In genomic region chr19:49881186-49881585, GRCh38 we compare ENCODE assay signal across 27 cellular contexts. TPM values are rescaled to one million over a fixed set of nuclear protein-coding genes. Genes with fewer than 3 reads are reported as not detected.
"Had no signal": no experiment of that assay in that cellular context is flagged by ENCODE, and none has a peak within 500 bp of the region (broad histone marks: within the 10 kb centered on the region; RNA-seq: fewer than 3 reads in every experiment).

No MANE protein-coding gene starts in this region.

- H3K27me3 Mint-ChIP-seq: activated CD4-positive, alpha-beta T cell treated with anti-CD3 and anti-CD28 coated beads for 36 hours; activated naive CD4-positive, alpha-beta T cell treated with anti-CD3 and anti-CD28 coated beads, Interleukin-2, amount 10 ng/mL, durations not matched to agents 7 days and 5 days; activated naive CD8-positive, alpha-beta T cell treated with anti-CD3 and anti-CD28 coated beads, Interleukin-2, amount 10 ng/mL, durations not matched to agents 7 days and 5 days; brain; stimulated activated naive B cell treated with anti-CD40 and anti-IgM and Interleukin-4, amounts not matched to agents 10 μg/mL and 1 μg/mL and 100 μg/mL, for 72 hours had no signal

- DNase-seq: activated CD4-positive, alpha-beta T cell treated with anti-CD3 and anti-CD28 coated beads for 36 hours; activated CD4-positive, alpha-beta T cell treated with anti-CD3 and anti-CD28 coated beads, Interleukin-2, amount 50 U/mL, for 48 hours; activated CD4-positive, CD25-positive, alpha-beta regulatory T cell; activated CD8-positive, alpha-beta memory T cell treated with anti-CD3 and anti-CD28 coated beads for 24 hours; activated gamma-delta T cell; activated naive CD4-positive, alpha-beta T cell treated with anti-CD3 and anti-CD28 coated beads, Interleukin-2, amount 10 ng/mL, durations not matched to agents 7 days and 5 days; activated naive CD8-positive, alpha-beta T cell treated with anti-CD3 and anti-CD28 coated beads, Interleukin-2, amount 10 ng/mL, durations not matched to agents 7 days and 5 days; cerebellar nuclear complex; cortex of kidney; foreskin fibroblast; head of caudate nucleus; hippocampal formation; immature natural killer cell; mesenchymal stem cell; natural killer cell; posterior cingulate gyrus; sigmoid colon; small intestine; stimulated activated CD4-positive, alpha-beta T cell treated with anti-CD3 and anti-CD28 coated beads, Interleukin-1b, Interleukin-23, amount 100 ng/mL, for 48 hours; stimulated activated CD4-positive, alpha-beta T cell treated with anti-CD3 and anti-CD28 coated beads, Interleukin-4, amount 100 ng/mL, for 4 hours; stimulated activated CD8-positive, alpha-beta memory T cell treated with anti-CD3 and anti-CD28 coated beads, Interleukin-4, amount 100 ng/mL, for 48 hours; stimulated activated naive B cell treated with anti-CD40 and anti-IgM and Interleukin-4, amounts not matched to agents 10 μg/mL and 1 μg/mL and 100 μg/mL, for 72 hours; stomach had no signal

- ATAC-seq: activated CD4-positive, alpha-beta T cell treated with anti-CD3 and anti-CD28 coated beads for 36 hours; natural killer cell; stimulated activated naive B cell treated with anti-CD40 and anti-IgM and Interleukin-4, amounts not matched to agents 10 μg/mL and 1 μg/mL and 100 μg/mL, for 72 hours had no signal

- H3K9me3 ChIP-seq: ascending aorta, sigmoid colon, stomach, tibial artery had no signal

- H3K4me3 ChIP-seq: ascending aorta, cardiac muscle cell, sigmoid colon, stomach, tibial artery had no signal

- H3K27me3 ChIP-seq: ascending aorta, cardiac muscle cell, sigmoid colon, stomach, tibial artery had no signal

- H3K27ac Mint-ChIP-seq: activated CD4-positive, alpha-beta T cell treated with anti-CD3 and anti-CD28 coated beads for 36 hours; activated naive CD4-positive, alpha-beta T cell treated with anti-CD3 and anti-CD28 coated beads, Interleukin-2, amount 10 ng/mL, durations not matched to agents 7 days and 5 days; activated naive CD8-positive, alpha-beta T cell treated with anti-CD3 and anti-CD28 coated beads, Interleukin-2, amount 10 ng/mL, durations not matched to agents 7 days and 5 days; brain; immature natural killer cell; natural killer cell had no signal

- H3K27ac ChIP-seq: ascending aorta, cardiac muscle cell, sigmoid colon, stomach, tibial artery had no signal

- H3K4me3 Mint-ChIP-seq: activated CD4-positive, alpha-beta T cell treated with anti-CD3 and anti-CD28 coated beads for 36 hours; activated naive CD4-positive, alpha-beta T cell treated with anti-CD3 and anti-CD28 coated beads, Interleukin-2, amount 10 ng/mL, durations not matched to agents 7 days and 5 days; activated naive CD8-positive, alpha-beta T cell treated with anti-CD3 and anti-CD28 coated beads, Interleukin-2, amount 10 ng/mL, durations not matched to agents 7 days and 5 days; brain; immature natural killer cell; natural killer cell had no signal

- H3K9me3 Mint-ChIP-seq: activated naive CD4-positive, alpha-beta T cell treated with anti-CD3 and anti-CD28 coated beads, Interleukin-2, amount 10 ng/mL, durations not matched to agents 7 days and 5 days; activated naive CD8-positive, alpha-beta T cell treated with anti-CD3 and anti-CD28 coated beads, Interleukin-2, amount 10 ng/mL, durations not matched to agents 7 days and 5 days; brain; immature natural killer cell; natural killer cell had no signal

- H3K36me3 Mint-ChIP-seq: natural killer cell had no signal

RNA-seq across cellular contexts. Expression of gene IL4I1, which starts 15.5 kb away (rescaled TPM):
- total RNA-seq: cardiac muscle cell had no signal
